Comparison of ENCODE assay signal across 20 cellular contexts in the genomic region with DNA sequence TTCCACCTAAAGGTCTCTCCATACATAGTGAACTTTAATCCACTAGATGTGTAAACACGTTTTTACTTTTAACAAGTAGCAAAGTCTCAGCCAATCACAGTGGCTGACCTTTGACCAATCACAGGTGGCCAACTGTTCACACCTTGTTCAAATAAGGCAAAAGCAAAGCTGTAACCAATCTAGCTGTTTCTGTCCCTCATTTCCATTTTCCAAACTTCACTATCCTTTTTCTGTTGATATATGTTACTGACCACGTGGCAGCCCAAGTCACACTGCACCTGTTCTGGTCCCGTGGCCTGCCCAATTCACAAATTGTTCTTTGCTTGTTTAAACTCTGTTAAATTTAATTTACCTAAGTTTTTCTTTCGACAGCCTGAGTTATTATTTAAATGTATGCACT.
"Had no signal": no experiment of that assay in that cellular context is flagged by ENCODE, and none has a peak within 500 bp of the region (broad histone marks: within the 10 kb centered on the region; RNA-seq: fewer than 3 reads in every experiment).

No MANE protein-coding gene starts in this region.

- H3K27ac Mint-ChIP-seq: IgD-negative memory B cell had no signal

- ATAC-seq: Panc1 had no signal

- H3K27ac ChIP-seq: HL-60, RWPE1, SJSA1 had no signal

- DNase-seq: KBM-7, MV-4-11, NCI-H1048, NCI-H1105, NCI-H1417, NCI-H1436 treated with DMSO at 0.1 percent for 48 hours, NCI-H1694, NCI-H187 treated with DMSO at 0.1 percent for 48 hours, NCI-H2029 treated with DMSO at 0.1 percent for 48 hours, NCI-H2107, NCI-H2227 treated with DMSO at 0.1 percent for 48 hours, NCI-H526, NCI-H748 treated with DMSO at 0.1 percent for 48 hours, SIG-M5 had no signal

- H3K36me3 Mint-ChIP-seq: IgD-negative memory B cell had no signal

- H3K4me3 ChIP-seq: SJSA1, SK-N-MC had no signal

- H3K4me3 Mint-ChIP-seq: IgD-negative memory B cell had no signal

- H3K36me3 ChIP-seq: SJSA1 had no signal

- H3K9me3 ChIP-seq: SJSA1 had no signal

- H3K4me1 Mint-ChIP-seq: IgD-negative memory B cell had no signal

- H3K27me3 Mint-ChIP-seq: IgD-negative memory B cell had no signal

- H3K4me1 ChIP-seq: SJSA1 had no signal
